ENCODE assay signal across 9 cellular contexts in genomic region chr4:98113005-98113404, GRCh38. TPM values are rescaled to one million over a fixed set of nuclear protein-coding genes. Genes with fewer than 3 reads are reported as not detected.
A peak's percentile ranks its signal among the peaks of the same experiment; 100 is the strongest.
DNase-seq lines count a peak whose midpoint lies in the region; ATAC-seq and TF ChIP-seq lines count a peak whose summit lies in the region.
"Had no signal": no experiment of that assay in that cellular context is flagged by ENCODE, and none has a peak within 500 bp of the region (broad histone marks: within the 10 kb centered on the region; RNA-seq: fewer than 3 reads in every experiment).

No MANE protein-coding gene starts in this region.

- H3K4me3 ChIP-seq in epithelial cell of proximal tubule (ENCODE audit: low read depth, low read length): no peak overlapping the region
- H3K4me3 ChIP-seq in retinal pigment epithelial cell (ENCODE audit: low read length): no peak overlapping the region
- H3K4me3 ChIP-seq: BLaER1 had no signal

- no peak for ATAC-seq in HG02763 (IDR thresholded peaks at IDR 0.05; ENCODE audit: unreplicated experiment)

- DNase-seq in NCI-H2227 (lab: John Stamatoyannopoulos, UW; ENCODE audit: unreplicated experiment) (peak; percentile 22), NCI-H2227 treated with DMSO at 0.1 percent for 48 hours (lab: John Stamatoyannopoulos, UW) (no peak), NCI-H524 treated with DMSO at 0.1 percent for 48 hours (lab: John Stamatoyannopoulos, UW) (peak; percentile 74), epithelial cell of proximal tubule (ENCODE audit: low read depth) (no peak), retinal pigment epithelial cell (ENCODE audit: low read depth) (no peak), epidermal melanocyte (ENCODE audit: insufficient read length, low spot score) (no peak)
- no peak for DNase-seq in stimulated activated CD4-positive, alpha-beta T cell treated with anti-CD3 and anti-CD28 coated beads, Interleukin-4, amount 100 ng/mL, for 1 hour

- peak; percentile 26 for TF ChIP-seq CTCF in epithelial cell of proximal tubule (conservative IDR thresholded peaks at IDR 0.05; ENCODE audit: low read depth, low read length)
- peak; percentile 38 for TF ChIP-seq CTCF in retinal pigment epithelial cell (conservative IDR thresholded peaks at IDR 0.05; ENCODE audit: low read depth, low read length)

RNA-seq across cellular contexts. Expression of gene STPG2, which starts 30.3 kb away (rescaled TPM):
- not detected in 2 replicates for total RNA-seq in epithelial cell of proximal tubule

Comparison
In these comparisons a context has a peak if more than half of its experiments do, and no peak if none do; other contexts are left out.
1. DNase-seq: peak in NCI-H2227 (single experiment) and NCI-H524 treated with DMSO at 0.1 percent for 48 hours (single experiment); none in NCI-H2227 treated with DMSO at 0.1 percent for 48 hours (single experiment), epithelial cell of proximal tubule (single experiment), retinal pigment epithelial cell (single experiment), stimulated activated CD4-positive, alpha-beta T cell treated with anti-CD3 and anti-CD28 coated beads, Interleukin-4, amount 100 ng/mL, for 1 hour (single experiment) and epidermal melanocyte (single experiment).